7 cellular contexts compared by ENCODE assay signal in the genomic region with DNA sequence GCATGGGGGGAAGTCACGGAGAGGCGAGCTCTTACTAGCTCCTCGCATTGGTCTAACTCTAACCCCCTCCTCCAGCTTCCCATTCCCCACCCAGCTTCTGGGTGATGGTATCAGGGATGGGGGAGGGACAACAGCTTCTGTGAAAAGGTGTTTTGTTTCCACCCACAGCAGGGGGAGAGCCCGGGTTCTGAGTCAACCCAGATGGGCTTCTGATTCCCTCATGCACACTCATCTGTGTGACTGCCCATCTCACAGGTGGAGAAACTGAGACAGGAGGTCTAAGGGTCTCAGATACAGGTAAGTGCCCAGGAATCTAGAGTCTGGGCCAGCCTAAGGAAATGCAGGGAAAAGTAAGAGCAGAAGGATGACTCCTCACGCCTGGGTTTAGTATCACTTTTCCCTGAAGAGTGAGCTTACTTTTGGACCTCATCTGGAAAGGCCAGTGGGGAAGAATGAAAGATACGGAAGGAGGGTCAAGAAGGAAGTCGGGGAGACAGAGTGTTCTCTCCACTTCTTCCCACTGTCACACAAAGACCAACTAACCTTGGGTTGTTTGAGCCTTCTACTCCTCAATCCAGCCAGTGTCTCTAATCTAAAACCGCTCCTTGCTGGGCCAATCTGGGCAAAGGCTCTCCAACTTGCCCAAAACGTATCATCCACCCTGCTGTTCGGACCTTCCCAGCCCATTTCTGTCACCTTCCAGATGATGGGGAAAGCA. TPM values are rescaled to one million over a fixed set of nuclear protein-coding genes. Genes with fewer than 3 reads are reported as not detected.
A peak's percentile ranks its signal among the peaks of the same experiment; 100 is the strongest.
DNase-seq lines count a peak whose midpoint lies in the region; ATAC-seq and TF ChIP-seq lines count a peak whose summit lies in the region.
"Had no signal": no experiment of that assay in that cellular context is flagged by ENCODE, and none has a peak within 500 bp of the region (broad histone marks: within the 10 kb centered on the region; RNA-seq: fewer than 3 reads in every experiment).

No MANE protein-coding gene starts in this region.

- no peak overlapping the region for H2BK120ac ChIP-seq in mesenchymal stem cell (ENCODE audit: low read depth, low read length)

- peaks cover 4% of the 10 kb centered on the region for H3F3A ChIP-seq in MM.1S (ENCODE audit: insufficient read depth, low read length)

- CTCF ChIA-PET in AG04449 (lab: Yijun Ruan, JAX): interaction anchor here (0.7 to 2.8 kb wide), 13 partner anchors 9 to 139 kb away, joined by 3 to 30 read pairs (median 3); a partner anchor contains a TSS

- POLR2A ChIA-PET in AG04449 (lab: Yijun Ruan, JAX): interaction anchor here (0.6 to 1.7 kb wide), 6 partner anchors 9 to 71 kb away, joined by 3 to 10 read pairs (median 4); no protein-coding TSS in a partner anchor

- H3K18ac ChIP-seq in mesenchymal stem cell (ENCODE audit: low read depth in 1 of 2, low read length in 2 of 2): no peak overlapping the region

- H3K27ac ChIP-seq in ascending aorta (peak overlapping the region; percentile 85 to 100), mesenchymal stem cell (ENCODE audit: low read length, poor library complexity, severe bottlenecking) (peak overlapping the region; percentile 99), MM.1S (ENCODE audit: low read length) (no peak overlapping the region)

- H4K20me1 ChIP-seq in MM.1S (ENCODE audit: insufficient read depth, low read length): no peaks in the 10 kb centered on the region

- H3K9me3 ChIP-seq in ascending aorta (no peaks in the 10 kb centered on the region), mesenchymal stem cell (ENCODE audit: control insufficient read depth, low read length) (no peaks in the 10 kb centered on the region), mucosa of descending colon (no peaks in the 10 kb centered on the region), MM.1S (replicated peaks; ENCODE audit: insufficient read depth, low read length) (no peaks in the 10 kb centered on the region)

- H4K91ac ChIP-seq in mesenchymal stem cell (ENCODE audit: low read length): no peak overlapping the region

- WGBS in mesenchymal stem cell: 50% methylated on average over 7 of the region's 10 CpGs

- no peak overlapping the region for H2BK12ac ChIP-seq in mesenchymal stem cell (ENCODE audit: low read length in 2 of 2)

- TF ChIP-seq CTCF in AG04449 (IDR thresholded peaks at IDR 0.05; ENCODE audit: insufficient read depth, low read length, missing control alignments): no peak
- no peak for TF ChIP-seq CTCF in ascending aorta (IDR thresholded peaks at IDR 0.05)
- no peak for TF ChIP-seq CTCF in mucosa of descending colon (IDR thresholded peaks at IDR 0.05)
- TF ChIP-seq CTCF in MM.1S (IDR thresholded peaks at IDR 0.05; ENCODE audit: low read length): no peak

- ATAC-seq in mucosa of descending colon (no peak), HG03159 (IDR thresholded peaks at IDR 0.05; ENCODE audit: unreplicated experiment) (no peak)

- peak overlapping the region; percentile 87 for H3K4me2 ChIP-seq in mesenchymal stem cell (ENCODE audit: low read length, poor library complexity, severe bottlenecking)
- H3K4me2 ChIP-seq in MM.1S (ENCODE audit: low read depth, low read length): no peak overlapping the region

- no peak overlapping the region for H2BK15ac ChIP-seq in mesenchymal stem cell (ENCODE audit: low read depth, poor library complexity, severe bottlenecking)

- intact Hi-C loops in ascending aorta (cut with DNase I): loop anchor here (5.0 to 10.0 kb wide), 2 partner anchors 46 to 229 kb away; no protein-coding TSS in a partner anchor
- intact Hi-C loops in mucosa of descending colon (cut with DNase I, micrococcal nuclease): no loop called here

- H3K9ac ChIP-seq in mesenchymal stem cell (ENCODE audit: low read length) (peak overlapping the region; percentile 93), MM.1S (ENCODE audit: low read length) (no peak overlapping the region)

- H3K9me2 ChIP-seq in MM.1S (replicated peaks; ENCODE audit: insufficient read depth, low read length): no peaks in the 10 kb centered on the region

- H3K79me2 ChIP-seq in MM.1S (ENCODE audit: low read length): peaks cover 5% of the 10 kb centered on the region; the same call in 1 of the 2 replicates

- peaks cover 22 to 40% of the 10 kb centered on the region in 2 donors for H3K36me3 ChIP-seq in ascending aorta
- H3K36me3 ChIP-seq in mesenchymal stem cell (ENCODE audit: control insufficient read depth in 1 of 2, insufficient read depth in 2 of 2, low read depth in 1 of 2, low read length in 2 of 2): peaks cover 35 to 40% of the 10 kb centered on the region in 2 experiments
- peaks cover 14% of the 10 kb centered on the region for H3K36me3 ChIP-seq in mucosa of descending colon (ENCODE audit: low read depth)
- no peaks in the 10 kb centered on the region for H3K36me3 ChIP-seq in MM.1S (replicated peaks; ENCODE audit: insufficient read depth, low read length)

- no peak overlapping the region for H3K23ac ChIP-seq in mesenchymal stem cell (ENCODE audit: low read length in 2 of 2)

- no peaks in the 10 kb centered on the region for H3K27me3 ChIP-seq in ascending aorta
- no peaks in the 10 kb centered on the region for H3K27me3 ChIP-seq in mesenchymal stem cell (ENCODE audit: control insufficient read depth in 1 of 2, insufficient read depth in 1 of 2, low read length in 2 of 2)
- H3K27me3 ChIP-seq in MM.1S (replicated peaks; ENCODE audit: insufficient read depth, low read length): no peaks in the 10 kb centered on the region; the same call in 1 of the 2 replicates

- peak overlapping the region in 1 of 2 experiments; percentile 64 for H3K14ac ChIP-seq in mesenchymal stem cell (ENCODE audit: low read length in 2 of 2)

- no peak overlapping the region for H2AK5ac ChIP-seq in mesenchymal stem cell (ENCODE audit: low read length, severe bottlenecking)

- H4K8ac ChIP-seq in mesenchymal stem cell (ENCODE audit: low read length): no peak overlapping the region

- H3K4me3 ChIP-seq in AG04449 (ENCODE audit: low read depth, low read length): peak overlapping the region; percentile 97
- H3K4me3 ChIP-seq in ascending aorta: peak overlapping the region; percentile 99
- peak overlapping the region; percentile 85 to 92 for H3K4me3 ChIP-seq in mesenchymal stem cell (ENCODE audit: insufficient read depth in 1 of 2, low read depth in 1 of 2, low read length in 2 of 2)
- no peak overlapping the region for H3K4me3 ChIP-seq in mucosa of descending colon
- H3K4me3 ChIP-seq in MM.1S (ENCODE audit: low read length): no peak overlapping the region

- H3K79me1 ChIP-seq in mesenchymal stem cell (replicated peaks; ENCODE audit: low read length, poor library complexity, severe bottlenecking): peaks cover under 1% of the 10 kb centered on the region

- H2AFZ ChIP-seq in mesenchymal stem cell (ENCODE audit: low read depth, low read length) (no peak overlapping the region), MM.1S (ENCODE audit: low read length) (no peak overlapping the region)

- no peak for DNase-seq in AG04449 (ENCODE audit: low read depth, low spot score)
- DNase-seq in ascending aorta (ENCODE audit: low spot score in 2 of 2): no peak
- no peak for DNase-seq in mesenchymal stem cell
- DNase-seq in mucosa of descending colon: no peak
- DNase-seq in MM.1S: no peak
- DNase-seq: amygdala had no signal

- H2BK5ac ChIP-seq in mesenchymal stem cell (ENCODE audit: low read depth, low read length, poor library complexity, severe bottlenecking): no peak overlapping the region

- H3K4me1 ChIP-seq in ascending aorta (peaks cover 16 to 52% of the 10 kb centered on the region in 2 donors), mesenchymal stem cell (ENCODE audit: control insufficient read depth, insufficient read depth, low read depth, low read length) (peaks cover 41% of the 10 kb centered on the region), mucosa of descending colon (ENCODE audit: low read depth) (peaks cover 47% of the 10 kb centered on the region), MM.1S (ENCODE audit: low read length) (no peaks in the 10 kb centered on the region; the same call in 1 of the 2 replicates)

- H3K4ac ChIP-seq in mesenchymal stem cell (ENCODE audit: low read depth in 1 of 2, low read length in 2 of 2): no peak overlapping the region

RNA-seq across cellular contexts. Expression of a gene that starts 3.1 kb away (rescaled TPM):
- 7.5 TPM for total RNA-seq in ascending aorta
- 5.7 TPM for polyA plus RNA-seq in mesenchymal stem cell (2013, experiment 1 of 2)
- polyA plus RNA-seq in mesenchymal stem cell (2013, experiment 2 of 2): 5.4 TPM
- total RNA-seq in mucosa of descending colon: 10 to 100 TPM; 29.0 to 45.6 (median 37.6) TPM

RNA-seq across cellular contexts. Expression of a gene that starts 11.2 kb away (rescaled TPM):
- total RNA-seq in ascending aorta: 70.4 TPM
- 15.3 TPM for polyA plus RNA-seq in mesenchymal stem cell (2013, experiment 1 of 2)
- polyA plus RNA-seq in mesenchymal stem cell (2013, experiment 2 of 2): 15.6 TPM
- total RNA-seq in mucosa of descending colon: 10 to 100 TPM; 17.3 to 27.3 (median 22.4) TPM

RNA-seq across cellular contexts. Expression of a gene that starts 28.7 kb away (rescaled TPM):
- total RNA-seq in ascending aorta: 114 TPM
- 89.1 TPM for polyA plus RNA-seq in mesenchymal stem cell (2013, experiment 1 of 2)
- polyA plus RNA-seq in mesenchymal stem cell (2013, experiment 2 of 2): 80.8 TPM
- total RNA-seq in mucosa of descending colon: 100 to 1,000 TPM; 214 to 238 (median 222) TPM

RNA-seq across cellular contexts. Expression of a gene that starts 29.4 kb away (rescaled TPM):
- 20.6 TPM for total RNA-seq in ascending aorta
- 0.03 TPM for polyA plus RNA-seq in mesenchymal stem cell (2013, experiment 1 of 2)
- 0.01 TPM for polyA plus RNA-seq in mesenchymal stem cell (2013, experiment 2 of 2)
- total RNA-seq in mucosa of descending colon: 1 to 10 TPM in 2 of 3 donors, under 1 TPM in 1; 0.78 to 8.2 (median 2.9) TPM

RNA-seq across cellular contexts. Expression of a gene that starts 48.5 kb away (rescaled TPM):
- total RNA-seq in ascending aorta (604 TPM), mucosa of descending colon (100 to 1,000 TPM in 1 of 3 donors, 10 to 100 TPM in 2; 16.9 to 111 (median 76.9) TPM)
- 83.0 TPM for polyA plus RNA-seq in mesenchymal stem cell (2013, experiment 1 of 2)
- polyA plus RNA-seq in mesenchymal stem cell (2013, experiment 2 of 2): 81.2 TPM

Comparison
In these comparisons a context has a peak if more than half of its experiments do, and no peak if none do; other contexts are left out.
1. H3K4me3 ChIP-seq: peak in AG04449 (single experiment), ascending aorta (2 of 2) and mesenchymal stem cell (2 of 2); none in mucosa of descending colon (single experiment) and MM.1S (single experiment).